3 cellular contexts compared by ENCODE assay signal in the genomic region with DNA sequence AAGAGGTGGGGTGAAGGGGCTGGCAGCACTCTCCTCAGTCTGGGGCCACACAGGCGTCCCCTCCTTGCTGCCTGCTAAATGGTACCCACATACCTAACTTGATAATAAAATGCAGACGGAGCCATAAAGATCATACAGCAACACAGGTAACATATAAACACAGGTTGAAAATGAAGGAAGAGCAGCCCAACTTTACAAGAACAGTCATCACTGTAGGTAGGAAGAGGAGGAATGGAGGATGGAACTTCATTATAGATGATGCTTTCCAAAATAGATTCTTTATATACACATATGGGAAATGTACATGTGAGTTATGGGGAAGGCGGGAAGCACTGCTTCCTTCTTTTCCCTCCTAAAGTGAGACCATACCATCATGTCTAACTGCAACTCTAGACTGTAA.
"Had no signal": no experiment of that assay in that cellular context is flagged by ENCODE, and none has a peak within 500 bp of the region (broad histone marks: within the 10 kb centered on the region; RNA-seq: fewer than 3 reads in every experiment).

No MANE protein-coding gene starts in this region.

- DNase-seq: GDM1, GF-D8 had no signal

- H3K4me3 ChIP-seq: GM12878 had no signal

- ATAC-seq: GM12878 had no signal
